23 cellular contexts compared by ENCODE assay signal in genomic region chr16:9818702-9819101, GRCh38.
DNase-seq lines count a peak whose midpoint lies in the region; ATAC-seq, FAIRE-seq and TF ChIP-seq lines count a peak whose summit lies in the region.
"Had no signal": no experiment of that assay in that cellular context is flagged by ENCODE, and none has a peak within 500 bp of the region (broad histone marks: within the 10 kb centered on the region; RNA-seq: fewer than 3 reads in every experiment).

No MANE protein-coding gene starts in this region.

- H2BK15ac ChIP-seq in H1 (ENCODE audit: low read length): no peak overlapping the region

- H4K20me1 ChIP-seq in HepG2 (ENCODE audit: insufficient read depth, low read length): no peaks in the 10 kb centered on the region
- H4K20me1 ChIP-seq in H1 (replicated peaks in 1 of 2; ENCODE audit: control insufficient read depth in 1 of 2, insufficient read depth in 2 of 2, low read length in 2 of 2): no peaks in the 10 kb centered on the region
- H4K20me1 ChIP-seq: BLaER1 had no signal

- TF ChIP-seq CTCF in HepG2 (CRISPR knock-in tag; IDR thresholded peaks at IDR 0.05) (no peak), right lobe of liver (IDR thresholded peaks at IDR 0.05) (no peak), H1 (IDR thresholded peaks at IDR 0.05; ENCODE audit: control extremely low read depth in 1 of 3, insufficient read depth in 1 of 3, low read depth in 1 of 3, low read length in 3 of 3) (no peak)

- no peaks in the 10 kb centered on the region for H3K36me3 ChIP-seq in HepG2 (replicated peaks in 1 of 2; ENCODE audit: control insufficient read depth in 1 of 2, insufficient read depth in 2 of 2, low read length in 2 of 2)
- no peaks in the 10 kb centered on the region for H3K36me3 ChIP-seq in right lobe of liver
- no peaks in the 10 kb centered on the region for H3K36me3 ChIP-seq in adipocyte (ENCODE audit: control insufficient read depth, insufficient read depth, low read length, severe bottlenecking)
- no peaks in the 10 kb centered on the region for H3K36me3 ChIP-seq in H1 (ENCODE audit: control insufficient read depth in 2 of 4, insufficient read depth in 4 of 4, low read length in 3 of 4)
- H3K36me3 ChIP-seq: BE2C, BLaER1 had no signal

- 40% methylated on average over 1 of the region's 1 CpG for WGBS in HepG2 (ENCODE audit: low lambda C conversion rate)
- WGBS in right lobe of liver (ENCODE audit: insufficient coverage, low coverage, low lambda C conversion rate, missing lambda C conversion rate): 83% methylated on average over 1 of the region's 1 CpG
- 87% methylated on average over 1 of the region's 1 CpG; no CpG with 5 or more reads in 1 of the 2 experiments for WGBS in H1 (ENCODE audit: extremely low coverage in 1 of 2, insufficient coverage in 1 of 2, insufficient read length in 1 of 2, insufficient replicate concordance in 2 of 2, low coverage in 1 of 2, low lambda C conversion rate in 2 of 2, missing lambda C conversion rate in 1 of 2), 2 experiments

- no peak for TF ChIP-seq EP300 in HepG2 (IDR thresholded peaks at IDR 0.05; ENCODE audit: low read depth in 2 of 2, low read length in 2 of 2)
- no peak for TF ChIP-seq EP300 in HepG2 (CRISPR knock-in tag; IDR thresholded peaks at IDR 0.05; ENCODE audit: borderline replicate concordance)
- no peak for TF ChIP-seq EP300 in H1 (IDR thresholded peaks at IDR 0.05; ENCODE audit: borderline replicate concordance in 1 of 2, low read depth in 2 of 2, low read length in 2 of 2)

- H3K4me2 ChIP-seq in HepG2 (ENCODE audit: low read depth, low read length): no peak overlapping the region
- H3K4me2 ChIP-seq in H1 (ENCODE audit: insufficient read depth in 1 of 2, low read depth in 2 of 2, low read length in 2 of 2): no peak overlapping the region
- H3K4me2 ChIP-seq: BLaER1 had no signal

- H2BK20ac ChIP-seq in H1 (ENCODE audit: low read length): no peak overlapping the region

- H2BK120ac ChIP-seq in H1 (replicated peaks; ENCODE audit: low read depth, low read length): no peak overlapping the region

- H2AK5ac ChIP-seq in H1 (ENCODE audit: low read depth, low read length): no peak overlapping the region

- POLR2A ChIA-PET in HepG2 (lab: Yijun Ruan, JAX): no interaction called here
- POLR2A ChIA-PET in H1 (lab: Charles Lee; ENCODE audit: partially characterized antibody): no interaction called here

- H2BK5ac ChIP-seq in H1 (ENCODE audit: low read depth, low read length): no peak overlapping the region

- H3K4ac ChIP-seq in H1 (replicated peaks; ENCODE audit: insufficient read length, low read depth, low read length): no peak overlapping the region

- H3K4me3 ChIP-seq in HepG2 (replicated peaks in 1 of 3; ENCODE audit: insufficient read depth in 1 of 3, low read depth in 2 of 3, low read length in 3 of 3) (no peak overlapping the region), right lobe of liver (no peak overlapping the region), adipocyte (ENCODE audit: low read length) (no peak overlapping the region), H1 (ENCODE audit: extremely low read depth in 1 of 4, insufficient read depth in 2 of 4, low read depth in 3 of 4, low read length in 4 of 4) (no peak overlapping the region)
- H3K4me3 ChIP-seq: BLaER1 had no signal

- H3K27ac ChIP-seq in HepG2 (ENCODE audit: extremely low read length, insufficient read depth, low read length) (no peak overlapping the region), right lobe of liver (no peak overlapping the region), H1 (ENCODE audit: low read depth, low read length) (no peak overlapping the region)
- H3K27ac ChIP-seq: BLaER1 had no signal

- H2AFZ ChIP-seq in HepG2 (ENCODE audit: low read length) (no peak overlapping the region), H1 (ENCODE audit: low read length) (no peak overlapping the region)

- intact Hi-C loops in HepG2 (cut with micrococcal nuclease; ENCODE audit: unreplicated experiment): no loop called here
- intact Hi-C loops in right lobe of liver (cut with DNase I): no loop called here

- TF ChIP-seq RAD21 in HepG2 (CRISPR knock-in tag; IDR thresholded peaks at IDR 0.05): no peak
- no peak for TF ChIP-seq RAD21 in H1 (IDR thresholded peaks at IDR 0.05 in 1 of 2, conservative IDR thresholded peaks at IDR 0.05 in 1 of 2; ENCODE audit: low read depth in 2 of 2, low read length in 2 of 2)

- H3K4me1 ChIP-seq in HepG2 (ENCODE audit: insufficient read depth, low read length) (no peaks in the 10 kb centered on the region), right lobe of liver (no peaks in the 10 kb centered on the region), adipocyte (ENCODE audit: control insufficient read depth, insufficient read depth, low read length) (peaks cover 13% of the 10 kb centered on the region), H1 (replicated peaks in 1 of 4; ENCODE audit: control insufficient read depth in 3 of 4, insufficient read depth in 4 of 4, low read length in 3 of 4) (peaks cover 16 to 53% (median 26%) of the 10 kb centered on the region in 4 experiments)
- H3K4me1 ChIP-seq: BE2C, BLaER1 had no signal

- no peak overlapping the region for H3K56ac ChIP-seq in H1 (replicated peaks; ENCODE audit: insufficient read length, low read depth, low read length)

- H4K91ac ChIP-seq in H1 (replicated peaks; ENCODE audit: insufficient read length, low read length): no peak overlapping the region

- in situ Hi-C loops in HepG2 (cut with HindIII; ENCODE audit: extremely low pct_ligation_motif_present, low pct_unique_long_range_greater_than_20kb): loop anchor here (5.0 kb wide), 1 partner anchor 51 kb away; no protein-coding TSS in a partner anchor

- H2BK12ac ChIP-seq in H1 (ENCODE audit: low read depth, low read length): no peak overlapping the region

- H3K18ac ChIP-seq in H1 (ENCODE audit: extremely low read depth, low read length): no peak overlapping the region

- H3K23ac ChIP-seq in H1 (ENCODE audit: insufficient read length): no peak overlapping the region

- FAIRE-seq in HepG2 (lab: Jason Lieb, UNC) (no peak), H1 (lab: Jason Lieb, UNC) (no peak)
- FAIRE-seq: A204.1, G401.6, GM12891, GM19239 had no signal

- H3K14ac ChIP-seq in H1 (ENCODE audit: insufficient read length): no peak overlapping the region

- peaks cover 0 to 8% of the 10 kb centered on the region in 2 experiments; a peak in 2 of 5 replicates for H3K27me3 ChIP-seq in HepG2 (ENCODE audit: control insufficient read depth in 1 of 2, insufficient read depth in 2 of 2, low read length in 2 of 2)
- no peaks in the 10 kb centered on the region for H3K27me3 ChIP-seq in right lobe of liver
- no peaks in the 10 kb centered on the region for H3K27me3 ChIP-seq in adipocyte (replicated peaks; ENCODE audit: control insufficient read depth, insufficient read depth, low read length)
- H3K27me3 ChIP-seq in H1 (replicated peaks in 1 of 4; ENCODE audit: control insufficient read depth in 3 of 4, extremely low read depth in 1 of 4, insufficient read depth in 3 of 4, low read length in 3 of 4): peaks cover 0 to 2% (median 0%) of the 10 kb centered on the region in 4 experiments; a peak in 2 of 7 replicates
- H3K27me3 ChIP-seq: BE2C, BLaER1 had no signal

- H4K5ac ChIP-seq in H1 (ENCODE audit: insufficient read length, low read depth, low read length): peak overlapping the region; percentile 61

- CTCF ChIA-PET in HepG2 (lab: Yijun Ruan, JAX; ENCODE audit: low intra/inter-chr PET ratio, low total read pairs): no interaction called here
- CTCF ChIA-PET in H1 (lab: Charles Lee; ENCODE audit: partially characterized antibody): interaction anchor here (0.6 to 0.9 kb wide), 2 partner anchors 253 to 281 kb away, joined by 3 read pairs; no protein-coding TSS in a partner anchor

- no peaks in the 10 kb centered on the region for H3K79me1 ChIP-seq in H1 (ENCODE audit: low read depth, low read length)

- H3K9ac ChIP-seq in HepG2 (ENCODE audit: insufficient read depth, low read depth, low read length) (no peak overlapping the region), adipocyte (ENCODE audit: low read length) (no peak overlapping the region), H1 (replicated peaks in 1 of 4; ENCODE audit: extremely low read depth in 1 of 4, low read depth in 3 of 4, low read length in 3 of 4) (no peak overlapping the region)
- H3K9ac ChIP-seq: BLaER1 had no signal

- peaks cover 3% of the 10 kb centered on the region; the same call in 1 of the 2 replicates for H3K23me2 ChIP-seq in H1 (ENCODE audit: low read depth, low read length)

- H4K8ac ChIP-seq in H1 (ENCODE audit: extremely low read depth, insufficient read depth, low read length): no peak overlapping the region

- ATAC-seq in HepG2 (no peak), right lobe of liver (no peak), GM21390 (IDR thresholded peaks at IDR 0.05; ENCODE audit: unreplicated experiment) (no peak)

- TF ChIP-seq POLR2A in HepG2 (IDR thresholded peaks at IDR 0.05; ENCODE audit: insufficient read depth in 1 of 2, low read depth in 2 of 2, low read length in 2 of 2) (no peak), right lobe of liver (IDR thresholded peaks at IDR 0.05) (no peak), H1 (IDR thresholded peaks at IDR 0.05; ENCODE audit: control extremely low read depth in 1 of 2, low read depth in 2 of 2, low read length in 2 of 2) (no peak)

- no peak for DNase-seq in HepG2 (ENCODE audit: low spot score)
- DNase-seq in right lobe of liver: no peak
- DNase-seq in adipocyte (ENCODE audit: low read depth): peak; percentile 41
- no peak for DNase-seq in H1 (ENCODE audit: low read depth in 1 of 2, low spot score in 2 of 2)
- no peak for DNase-seq in DMS53 (lab: John Stamatoyannopoulos, UW)
- DNase-seq: 8988T; ACHN; BE2C; C1 segment of cervical spinal cord; CD4-positive, alpha-beta memory T cell; CD4-positive, CD25-positive, alpha-beta regulatory T cell; CD8-positive, alpha-beta memory T cell; COR-L47; DMS 273 treated with DMSO at 0.1 percent for 48 hours; DMS153; DMS79 treated with DMSO at 0.1 percent for 48 hours; GF-D8 had no signal

- H3K9me3 ChIP-seq in HepG2 (ENCODE audit: low read length): no peaks in the 10 kb centered on the region
- H3K9me3 ChIP-seq in right lobe of liver: no peaks in the 10 kb centered on the region
- no peaks in the 10 kb centered on the region for H3K9me3 ChIP-seq in adipocyte (ENCODE audit: control insufficient read depth, low read length)
- H3K9me3 ChIP-seq in H1 (ENCODE audit: insufficient read depth in 2 of 2, low read depth in 1 of 2, low read length in 1 of 2): no peaks in the 10 kb centered on the region
- H3K9me3 ChIP-seq: BE2C, BLaER1 had no signal

- BruUV-seq in HepG2 (replicated peaks; lab: Mats Ljungman, UMichigan): no TSS peak

- no peaks in the 10 kb centered on the region for H3K79me2 ChIP-seq in HepG2 (ENCODE audit: insufficient read depth, low read length)
- H3K79me2 ChIP-seq in H1 (ENCODE audit: control insufficient read depth in 1 of 2, insufficient read depth in 2 of 2, low read length in 2 of 2): no peaks in the 10 kb centered on the region

TF ChIP-seq in HepG2, 621 proteins besides CTCF, POLR2A, EP300 and RAD21 (continues in another document):
- peak; percentile 86; the same call in 1 of the 2 replicates for TF ChIP-seq CEBPB (IDR thresholded peaks at IDR 0.05; ENCODE audit: borderline replicate concordance, low read depth, low read length)

TF ChIP-seq in H1, 55 proteins besides CTCF, POLR2A, EP300 and RAD21:
- peak; percentile 50; the same call in 1 of the 2 replicates for TF ChIP-seq CEBPB (IDR thresholded peaks at IDR 0.05; ENCODE audit: low read depth, low read length)
- TF ChIP-seq POU5F1 (IDR thresholded peaks at IDR 0.05; ENCODE audit: low read depth, low read length): no peak
TF ChIP-seq in H1: peak in this region for 1.

Comparison
In these comparisons a context has a peak if more than half of its experiments do, and no peak if none do; other contexts are left out.
1. Of the 41 proteins assayed by ChIP-seq in both HepG2 and H1: peak only in HepG2: none; only in H1: none; in both: CEBPB; in neither: 40.